24 cellular contexts compared by ENCODE assay signal in the genomic region with DNA sequence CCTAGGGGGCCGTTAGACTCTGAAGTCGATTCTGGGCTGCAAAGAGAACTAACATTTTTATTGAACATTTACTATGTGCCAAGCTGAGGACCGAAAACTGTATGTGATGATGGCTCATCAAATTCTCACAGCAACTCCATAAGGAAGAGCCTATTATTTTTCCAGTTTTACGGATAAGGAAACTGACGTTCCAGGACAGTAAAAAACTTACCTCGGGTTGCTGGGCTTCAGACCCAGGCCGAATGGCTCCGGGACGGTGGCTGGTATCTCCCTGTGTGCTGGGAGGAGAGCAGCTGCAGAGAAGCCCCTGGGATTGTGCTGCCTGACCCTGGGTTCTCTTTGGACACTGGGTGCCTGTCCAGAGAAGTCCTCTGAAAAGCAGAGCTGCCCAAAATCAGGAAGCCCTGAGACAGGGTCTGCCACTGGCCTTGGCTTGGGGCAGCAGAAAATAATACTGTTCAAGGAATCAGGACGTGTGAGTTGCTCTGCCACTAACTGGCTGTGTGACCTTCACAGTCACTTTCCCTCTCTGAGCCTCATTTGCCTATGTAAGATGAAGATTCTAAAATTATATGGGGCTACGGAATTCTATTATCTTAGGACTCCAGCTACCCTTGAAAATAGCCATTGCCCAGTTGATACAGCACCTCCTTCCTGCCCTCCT.
DNase-seq lines count a peak whose midpoint lies in the region; ATAC-seq, FAIRE-seq and TF ChIP-seq lines count a peak whose summit lies in the region.
"Had no signal": no experiment of that assay in that cellular context is flagged by ENCODE, and none has a peak within 500 bp of the region (broad histone marks: within the 10 kb centered on the region; RNA-seq: fewer than 3 reads in every experiment).

No MANE protein-coding gene starts in this region.

- H3K9me2 ChIP-seq in Karpas-422 (replicated peaks; ENCODE audit: insufficient read depth, low read length) = no peaks in the 10 kb centered on the region

- peak overlapping the region; percentile 17; the same call in 1 of the 2 replicates for H3K4me2 ChIP-seq in K562 (ENCODE audit: insufficient read depth, low read length)
- no peak overlapping the region for H3K4me2 ChIP-seq in smooth muscle cell
- no peak overlapping the region for H3K4me2 ChIP-seq in Karpas-422 (ENCODE audit: low read depth, low read length, poor library complexity, severe bottlenecking)

- no peak for TF ChIP-seq RAD21 in K562 (CRISPR knock-in tag; conservative IDR thresholded peaks at IDR 0.05 in 1 of 2, IDR thresholded peaks at IDR 0.05 in 1 of 2)

- H3K36me3 ChIP-seq in K562 (ENCODE audit: control insufficient read depth, insufficient read depth, low read length) = no peaks in the 10 kb centered on the region
- H3K36me3 ChIP-seq in right lobe of liver = no peaks in the 10 kb centered on the region
- H3K36me3 ChIP-seq in smooth muscle cell (ENCODE audit: low read depth) = no peaks in the 10 kb centered on the region
- H3K36me3 ChIP-seq in Karpas-422 (ENCODE audit: insufficient read depth, low read length) = no peaks in the 10 kb centered on the region
- H3K36me3 ChIP-seq: colonic mucosa, upper lobe of left lung had no signal

- H3K27ac ChIP-seq in K562 (ENCODE audit: extremely low read depth, low read depth, low read length) (no peak overlapping the region; the same call in 2 of the 3 replicates), right lobe of liver (peak overlapping the region in 2 of 3 donors; percentile 62 to 79), smooth muscle cell (ENCODE audit: low read depth) (no peak overlapping the region), Karpas-422 (ENCODE audit: low read length) (no peak overlapping the region)
- H3K27ac ChIP-seq: C4-2B, colonic mucosa had no signal

- H3K9ac ChIP-seq in K562 (ENCODE audit: insufficient read depth in 1 of 2, low read depth in 2 of 2, low read length in 2 of 2) (peak overlapping the region in 1 of 2 experiments; percentile 6; a peak in 1 of 4 replicates), smooth muscle cell (ENCODE audit: low read depth) (no peak overlapping the region), Karpas-422 (ENCODE audit: low read length) (no peak overlapping the region)

- 74% methylated on average over 11 of the region's 11 CpGs for WGBS in K562 (ENCODE audit: insufficient coverage, low coverage, missing lambda C conversion rate)
- WGBS in right lobe of liver (ENCODE audit: insufficient coverage, low coverage, low lambda C conversion rate, missing lambda C conversion rate) = 67% methylated on average over 11 of the region's 11 CpGs
- 96% methylated on average over 11 of the region's 11 CpGs for WGBS in smooth muscle cell (ENCODE audit: low lambda C conversion rate)

- peak overlapping the region; percentile 86 to 99 (median 96) for H3K27ac Mint-ChIP-seq in CD14-positive monocyte
- no peak overlapping the region for H3K27ac Mint-ChIP-seq in activated CD8-positive, alpha-beta T cell treated with anti-CD3 and anti-CD28 coated beads, Interleukin-2, amount 10 ng/mL, durations not matched to agents 7 days and 5 days
- H3K27ac Mint-ChIP-seq: memory B cell had no signal

- no peaks in the 10 kb centered on the region for H3K79me2 ChIP-seq in K562 (ENCODE audit: control insufficient read depth, insufficient read depth, low read length)
- no peaks in the 10 kb centered on the region for H3K79me2 ChIP-seq in smooth muscle cell (ENCODE audit: low read depth)
- no peaks in the 10 kb centered on the region for H3K79me2 ChIP-seq in Karpas-422 (ENCODE audit: low read length)

- TF ChIP-seq POLR2A in K562 (conservative IDR thresholded peaks at IDR 0.05) (no peak), right lobe of liver (IDR thresholded peaks at IDR 0.05) (no peak)

- H3K4me1 ChIP-seq in K562 (replicated peaks in 1 of 2; ENCODE audit: control insufficient read depth in 2 of 2, insufficient read depth in 2 of 2, low read length in 2 of 2) = peaks cover 11 to 41% of the 10 kb centered on the region in 2 experiments
- peaks cover 0 to 56% (median 19%) of the 10 kb centered on the region in 4 donors for H3K4me1 ChIP-seq in right lobe of liver
- peaks cover 11% of the 10 kb centered on the region for H3K4me1 ChIP-seq in smooth muscle cell (ENCODE audit: low read depth)
- H3K4me1 ChIP-seq in Karpas-422 (ENCODE audit: low read length) = peaks cover 23% of the 10 kb centered on the region
- H3K4me1 ChIP-seq: colonic mucosa had no signal

- H3K27me3 Mint-ChIP-seq in CD14-positive monocyte (ENCODE audit: low read depth in 3 of 3) = peaks cover 0 to 3% (median 2%) of the 10 kb centered on the region in 3 donors
- H3K27me3 Mint-ChIP-seq in activated CD8-positive, alpha-beta T cell treated with anti-CD3 and anti-CD28 coated beads, Interleukin-2, amount 10 ng/mL, durations not matched to agents 7 days and 5 days (ENCODE audit: low read depth) = peaks cover 4% of the 10 kb centered on the region

- H4K20me1 ChIP-seq in K562 (replicated peaks; ENCODE audit: control insufficient read depth, insufficient read depth, low read length) (no peaks in the 10 kb centered on the region), smooth muscle cell (ENCODE audit: low read depth) (no peaks in the 10 kb centered on the region), Karpas-422 (ENCODE audit: insufficient read depth, low read depth, low read length) (no peaks in the 10 kb centered on the region)

- peaks cover 0 to 2% of the 10 kb centered on the region in 2 donors for H3K36me3 Mint-ChIP-seq in CD14-positive monocyte
- no peaks in the 10 kb centered on the region for H3K36me3 Mint-ChIP-seq in activated CD8-positive, alpha-beta T cell treated with anti-CD3 and anti-CD28 coated beads, Interleukin-2, amount 10 ng/mL, durations not matched to agents 7 days and 5 days (ENCODE audit: low read depth)
- H3K36me3 Mint-ChIP-seq: memory B cell had no signal

- no peak for FAIRE-seq in K562 (lab: Jason Lieb, UNC)
- FAIRE-seq: bronchial epithelial cell, GM12891, H54, TTC549 had no signal

- CTCF ChIA-PET in K562 (lab: Yijun Ruan, JAX; ENCODE audit: low intra/inter-chr PET ratio) = no interaction called here
- CTCF ChIA-PET in activated CD8-positive, alpha-beta T cell treated with anti-CD3 and anti-CD28 coated beads, Interleukin-2, amount 10 ng/mL, durations not matched to agents 7 days and 5 days (lab: Charles Lee) = no interaction called here

- peak overlapping the region; percentile 94; the same call in 1 of the 2 replicates for H2AFZ ChIP-seq in K562 (ENCODE audit: low read depth, low read length)
- peak overlapping the region; percentile 9 for H2AFZ ChIP-seq in smooth muscle cell (ENCODE audit: low read depth)
- H2AFZ ChIP-seq in Karpas-422 (ENCODE audit: low read length) = no peak overlapping the region

- no peaks in the 10 kb centered on the region for H3K9me1 ChIP-seq in K562 (ENCODE audit: control insufficient read depth, insufficient read depth, low read length)

- POLR2A ChIA-PET in K562 (lab: Yijun Ruan, JAX) = interaction anchor here (0.9 to 2.5 kb wide), 6 partner anchors 9 to 119 kb away, joined by 3 to 7 read pairs (median 4); no protein-coding TSS in a partner anchor
- POLR2A ChIA-PET in activated CD8-positive, alpha-beta T cell treated with anti-CD3 and anti-CD28 coated beads, Interleukin-2, amount 10 ng/mL, durations not matched to agents 7 days and 5 days (lab: Charles Lee) = no interaction called here

- H3K4me3 Mint-ChIP-seq in CD14-positive monocyte = peak overlapping the region in 1 of 2 donors; percentile 55
- H3K4me3 Mint-ChIP-seq in activated CD8-positive, alpha-beta T cell treated with anti-CD3 and anti-CD28 coated beads, Interleukin-2, amount 10 ng/mL, durations not matched to agents 7 days and 5 days = no peak overlapping the region
- H3K4me3 Mint-ChIP-seq: activated T-cell treated with anti-CD3 and anti-CD28 coated beads, Interleukin-2, amount 50 U/mL, for 4 hours; memory B cell; stimulated activated naive CD8-positive, alpha-beta T cell treated with anti-CD3 and anti-CD28 coated beads, Interleukin-15, amount 100 ng/mL, for 72 hours had no signal

- H3K4me3 ChIP-seq in K562 (no peak overlapping the region), right lobe of liver (no peak overlapping the region), smooth muscle cell (no peak overlapping the region), Karpas-422 (ENCODE audit: low read length) (no peak overlapping the region)
- H3K4me3 ChIP-seq: colonic mucosa, upper lobe of left lung had no signal

- peaks cover 0 to 5% (median 0%) of the 10 kb centered on the region in 7 donors for H3K9me3 Mint-ChIP-seq in CD14-positive monocyte
- H3K9me3 Mint-ChIP-seq in activated CD8-positive, alpha-beta T cell treated with anti-CD3 and anti-CD28 coated beads, Interleukin-2, amount 10 ng/mL, durations not matched to agents 7 days and 5 days (ENCODE audit: insufficient read depth) = no peaks in the 10 kb centered on the region
- H3K9me3 Mint-ChIP-seq: activated T-cell treated with anti-CD3 and anti-CD28 coated beads, Interleukin-2, amount 50 U/mL, for 4 hours; memory B cell; stimulated activated naive CD8-positive, alpha-beta T cell treated with anti-CD3 and anti-CD28 coated beads, Interleukin-15, amount 100 ng/mL, for 72 hours had no signal

- peaks cover 54% of the 10 kb centered on the region for H3K4me1 Mint-ChIP-seq in CD14-positive monocyte
- H3K4me1 Mint-ChIP-seq in activated CD8-positive, alpha-beta T cell treated with anti-CD3 and anti-CD28 coated beads, Interleukin-2, amount 10 ng/mL, durations not matched to agents 7 days and 5 days (ENCODE audit: low read depth) = no peaks in the 10 kb centered on the region
- H3K4me1 Mint-ChIP-seq: stimulated activated naive CD8-positive, alpha-beta T cell treated with anti-CD3 and anti-CD28 coated beads, Interleukin-15, amount 100 ng/mL, for 72 hours had no signal

- no peaks in the 10 kb centered on the region for H3K27me3 ChIP-seq in K562 (ENCODE audit: control insufficient read depth in 2 of 2, insufficient read depth in 2 of 2, low read length in 2 of 2)
- H3K27me3 ChIP-seq in right lobe of liver = no peaks in the 10 kb centered on the region
- H3K27me3 ChIP-seq in smooth muscle cell (ENCODE audit: low read depth) = no peaks in the 10 kb centered on the region
- H3K27me3 ChIP-seq in Karpas-422 (ENCODE audit: low read length) = no peaks in the 10 kb centered on the region
- H3K27me3 ChIP-seq: colonic mucosa, upper lobe of left lung had no signal

- intact Hi-C loops in CD14-positive monocyte (cut with micrococcal nuclease) = no loop called here
- intact Hi-C loops in K562 (cut with micrococcal nuclease) = no loop called here
- intact Hi-C loops in right lobe of liver (cut with DNase I) = no loop called here

- ATAC-seq in K562 = no peak
- ATAC-seq in right lobe of liver = no peak
- ATAC-seq in activated CD8-positive, alpha-beta T cell treated with anti-CD3 and anti-CD28 coated beads, Interleukin-2, amount 10 ng/mL, durations not matched to agents 7 days and 5 days = no peak
- ATAC-seq: activated T-cell treated with anti-CD3 and anti-CD28 coated beads, Interleukin-2, amount 50 U/mL, for 4 hours; stimulated activated naive CD8-positive, alpha-beta T cell treated with anti-CD3 and anti-CD28 coated beads, Interleukin-15, amount 100 ng/mL, for 72 hours had no signal

- no peak for TF ChIP-seq EP300 in K562 (IDR thresholded peaks at IDR 0.05; ENCODE audit: low read length)

- no peaks in the 10 kb centered on the region for H3F3A ChIP-seq in smooth muscle cell (ENCODE audit: low read depth)

- in situ Hi-C loops in K562 (cut with MboI) = no loop called here

- no peak for DNase-seq in CD14-positive monocyte (ENCODE audit: low spot score)
- no peak for DNase-seq in K562 (ENCODE audit: extremely low read depth in 1 of 4, low spot score in 3 of 4)
- DNase-seq in right lobe of liver = no peak
- no peak for DNase-seq in smooth muscle cell (lab: John Stamatoyannopoulos, UW; ENCODE audit: unreplicated experiment)
- no peak for DNase-seq in NCI-H2227 (lab: John Stamatoyannopoulos, UW; ENCODE audit: unreplicated experiment)
- no peak for DNase-seq in activated CD8-positive, alpha-beta T cell treated with anti-CD3 and anti-CD28 coated beads, Interleukin-2, amount 10 ng/mL, durations not matched to agents 7 days and 5 days
- no peak for DNase-seq in Karpas-422
- DNase-seq in NCI-H2196 treated with DMSO at 0.1 percent for 48 hours (lab: John Stamatoyannopoulos, UW; ENCODE audit: unreplicated experiment) = no peak
- DNase-seq: activated CD4-positive, alpha-beta T cell treated with anti-CD3 and anti-CD28 coated beads for 4 hours; activated naive CD4-positive, alpha-beta T cell; activated T-cell treated with anti-CD3 and anti-CD28 coated beads, Interleukin-2, amount 50 U/mL, for 4 hours; Calu3; Kasumi-1; NCI-H187; RPMI8226; stimulated activated naive CD8-positive, alpha-beta T cell treated with anti-CD3 and anti-CD28 coated beads, Interleukin-15, amount 100 ng/mL, for 72 hours; upper lobe of left lung had no signal

- H3K9me3 ChIP-seq in K562 (replicated peaks; ENCODE audit: control insufficient read depth, insufficient read depth, low read depth, low read length) = no peaks in the 10 kb centered on the region
- no peaks in the 10 kb centered on the region for H3K9me3 ChIP-seq in right lobe of liver
- no peaks in the 10 kb centered on the region for H3K9me3 ChIP-seq in smooth muscle cell (replicated peaks; ENCODE audit: low read depth)
- H3K9me3 ChIP-seq in Karpas-422 (ENCODE audit: low read length) = no peaks in the 10 kb centered on the region
- H3K9me3 ChIP-seq: colonic mucosa, upper lobe of left lung had no signal

- TF ChIP-seq CTCF in CD14-positive monocyte (IDR thresholded peaks at IDR 0.05) (no peak), K562 (IDR thresholded peaks at IDR 0.05 in 2 of 3, conservative IDR thresholded peaks at IDR 0.05 in 1 of 3; ENCODE audit: insufficient read depth in 2 of 3, low read depth in 1 of 3, low read length in 3 of 3) (no peak), right lobe of liver (IDR thresholded peaks at IDR 0.05) (no peak), smooth muscle cell (IDR thresholded peaks at IDR 0.05; ENCODE audit: borderline replicate concordance, insufficient read depth, poor library complexity, severe bottlenecking) (no peak)

- BruUV-seq in K562 (replicated peaks; lab: Mats Ljungman, UMichigan) = no TSS peak

Comparison
In these comparisons a context has a peak if more than half of its experiments do, and no peak if none do; other contexts are left out.
1. H3K27ac ChIP-seq: peak in right lobe of liver (2 of 3); none in K562 (single experiment), smooth muscle cell (single experiment) and Karpas-422 (single experiment).